ENCODE assay signal across 19 cellular contexts in the genomic region with DNA sequence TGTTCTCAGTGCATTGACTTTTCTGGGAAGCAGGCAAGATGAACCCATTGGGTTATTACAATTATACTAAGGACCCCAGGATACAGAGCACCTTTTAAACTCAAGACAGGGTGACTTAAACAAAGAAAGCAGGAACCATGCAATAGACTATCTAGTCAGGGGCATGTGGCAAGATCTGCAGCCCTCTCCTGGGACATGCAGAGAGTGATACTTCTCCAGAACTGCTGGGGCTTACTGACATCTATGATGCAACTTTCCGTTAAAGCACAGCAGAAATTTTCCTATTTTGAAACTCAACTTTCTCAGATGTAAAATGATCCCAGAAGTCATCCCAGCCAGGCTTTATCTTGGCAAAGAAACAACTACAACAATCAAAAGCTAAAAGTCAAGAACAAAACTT.
"Had no signal": no experiment of that assay in that cellular context is flagged by ENCODE, and none has a peak within 500 bp of the region (broad histone marks: within the 10 kb centered on the region; RNA-seq: fewer than 3 reads in every experiment).

No MANE protein-coding gene starts in this region.

- H3K27me3 ChIP-seq: adrenal gland had no signal

- H3K9me3 ChIP-seq: adrenal gland, prostate gland had no signal

- H3K4me1 ChIP-seq: adrenal gland, prostate gland had no signal

- H3K27me3 Mint-ChIP-seq: memory B cell; stimulated activated naive CD8-positive, alpha-beta T cell treated with anti-CD3 and anti-CD28 coated beads, Interleukin-15, amount 100 ng/mL, for 72 hours; type B pancreatic cell had no signal

- H3K27ac Mint-ChIP-seq: activated naive CD4-positive, alpha-beta T cell treated with anti-CD3 and anti-CD28 coated beads, Interleukin-2, amount 50 U/mL, for 24 hours; memory B cell; stimulated activated naive CD8-positive, alpha-beta T cell treated with anti-CD3 and anti-CD28 coated beads, Interleukin-15, amount 100 ng/mL, for 72 hours; type B pancreatic cell had no signal

- H3K4me3 ChIP-seq: prostate gland, smooth muscle cell had no signal

- H3K4me3 Mint-ChIP-seq: activated naive CD4-positive, alpha-beta T cell treated with anti-CD3 and anti-CD28 coated beads, Interleukin-2, amount 50 U/mL, for 24 hours; memory B cell; neural crest cell; stimulated activated naive CD8-positive, alpha-beta T cell treated with anti-CD3 and anti-CD28 coated beads, Interleukin-15, amount 100 ng/mL, for 72 hours; type B pancreatic cell had no signal

- H3K4me1 Mint-ChIP-seq: activated naive CD4-positive, alpha-beta T cell treated with anti-CD3 and anti-CD28 coated beads, Interleukin-2, amount 50 U/mL, for 24 hours; memory B cell; neural crest cell; stimulated activated naive CD8-positive, alpha-beta T cell treated with anti-CD3 and anti-CD28 coated beads, Interleukin-15, amount 100 ng/mL, for 72 hours had no signal

- H3K36me3 ChIP-seq: adrenal gland, prostate gland had no signal

- H3K27ac ChIP-seq: adrenal gland, prostate gland had no signal

- ATAC-seq: activated CD4-positive, CD25-positive, alpha-beta regulatory T cell treated with anti-CD3 and anti-CD28 coated beads, Interleukin-2, amount 50 U/mL, for 24 hours; esophagus mucosa; left ventricle myocardium superior; right cardiac atrium; stimulated activated naive CD8-positive, alpha-beta T cell treated with anti-CD3 and anti-CD28 coated beads, Interleukin-15, amount 100 ng/mL, for 72 hours had no signal

- H3K36me3 Mint-ChIP-seq: activated naive CD4-positive, alpha-beta T cell treated with anti-CD3 and anti-CD28 coated beads, Interleukin-2, amount 50 U/mL, for 24 hours; memory B cell; type B pancreatic cell had no signal

- DNase-seq: activated CD4-positive, alpha-beta T cell treated with anti-CD3 and anti-CD28 coated beads, Interleukin-2, amount 50 U/mL, for 1 hour; activated CD8-positive, alpha-beta memory T cell treated with anti-CD3 and anti-CD28 coated beads for 24 hours; activated gamma-delta T cell; adrenal gland; effector CD4-positive, alpha-beta T cell; left ventricle myocardium superior; stimulated activated CD4-positive, alpha-beta T cell treated with anti-CD3 and anti-CD28 coated beads, Interleukin-4, amount 100 ng/mL, for 1 hour; stimulated activated naive CD8-positive, alpha-beta T cell treated with anti-CD3 and anti-CD28 coated beads, Interleukin-15, amount 100 ng/mL, for 72 hours; T-helper 1 cell; T-helper 9 cell had no signal
